In genomic region chr7:128266529-128266890, GRCh38 we compare ENCODE assay signal across 1 cellular context.
TF ChIP-seq lines count a peak whose summit lies in the region.

No MANE protein-coding gene starts in this region.

TF ChIP-seq in GM23338, 12 proteins besides CTCF, POLR2A, EP300 and RAD21 (continued from another document):
- TF ChIP-seq JUNB (IDR thresholded peaks at IDR 0.05; ENCODE audit: unreplicated experiment) = no peak
TF ChIP-seq in GM23338: peak in this region for 0.
